In the genomic region with DNA sequence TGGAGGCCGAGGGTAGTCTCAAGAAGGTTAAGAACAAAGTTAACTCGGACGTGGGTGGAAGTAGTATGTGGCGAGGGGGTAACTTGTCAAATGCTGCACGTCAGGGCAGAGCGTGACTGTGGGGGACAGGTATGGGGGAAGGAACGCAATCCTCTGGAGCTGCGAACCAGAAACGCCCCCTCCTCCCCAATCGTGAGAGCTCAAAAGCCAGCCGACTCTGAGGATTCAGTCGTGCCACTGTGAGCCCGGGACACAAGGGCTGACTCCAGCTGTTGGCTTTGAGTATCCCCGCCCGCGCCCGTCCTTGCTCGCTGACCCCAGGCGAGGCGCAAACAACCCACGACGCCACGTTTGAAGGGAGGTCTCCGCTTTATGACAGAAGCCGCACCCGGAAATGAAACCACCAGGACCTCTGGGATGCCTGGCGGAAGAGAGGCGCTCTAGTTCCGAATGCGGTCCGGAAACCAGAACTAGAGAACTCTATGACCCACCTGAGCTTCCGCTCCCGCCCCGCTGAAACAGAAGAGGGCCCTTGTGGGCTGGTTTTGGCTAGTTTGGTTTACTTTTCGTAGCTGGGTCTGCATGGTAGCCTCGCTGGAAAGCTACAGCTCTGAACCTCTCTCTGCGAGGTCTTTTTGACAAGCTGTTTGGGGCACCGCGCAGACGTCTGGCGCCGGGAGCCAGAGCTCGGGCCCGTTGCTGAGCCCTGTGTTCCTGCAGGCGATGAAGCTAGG, we compare ENCODE assay signal across 1 cellular context.
A peak's percentile ranks its signal among the peaks of the same experiment; 100 is the strongest.
TF ChIP-seq lines count a peak whose summit lies in the region.

PEX12 (minus strand) TSS at position 377 of the 734 bp plus-strand sequence. CDS start 550 bp downstream, outside the sequence.

TF ChIP-seq in HepG2, 621 proteins besides CTCF, POLR2A, EP300 and RAD21 (continued from another document and continues in another):
- TF ChIP-seq, protein P1, sequence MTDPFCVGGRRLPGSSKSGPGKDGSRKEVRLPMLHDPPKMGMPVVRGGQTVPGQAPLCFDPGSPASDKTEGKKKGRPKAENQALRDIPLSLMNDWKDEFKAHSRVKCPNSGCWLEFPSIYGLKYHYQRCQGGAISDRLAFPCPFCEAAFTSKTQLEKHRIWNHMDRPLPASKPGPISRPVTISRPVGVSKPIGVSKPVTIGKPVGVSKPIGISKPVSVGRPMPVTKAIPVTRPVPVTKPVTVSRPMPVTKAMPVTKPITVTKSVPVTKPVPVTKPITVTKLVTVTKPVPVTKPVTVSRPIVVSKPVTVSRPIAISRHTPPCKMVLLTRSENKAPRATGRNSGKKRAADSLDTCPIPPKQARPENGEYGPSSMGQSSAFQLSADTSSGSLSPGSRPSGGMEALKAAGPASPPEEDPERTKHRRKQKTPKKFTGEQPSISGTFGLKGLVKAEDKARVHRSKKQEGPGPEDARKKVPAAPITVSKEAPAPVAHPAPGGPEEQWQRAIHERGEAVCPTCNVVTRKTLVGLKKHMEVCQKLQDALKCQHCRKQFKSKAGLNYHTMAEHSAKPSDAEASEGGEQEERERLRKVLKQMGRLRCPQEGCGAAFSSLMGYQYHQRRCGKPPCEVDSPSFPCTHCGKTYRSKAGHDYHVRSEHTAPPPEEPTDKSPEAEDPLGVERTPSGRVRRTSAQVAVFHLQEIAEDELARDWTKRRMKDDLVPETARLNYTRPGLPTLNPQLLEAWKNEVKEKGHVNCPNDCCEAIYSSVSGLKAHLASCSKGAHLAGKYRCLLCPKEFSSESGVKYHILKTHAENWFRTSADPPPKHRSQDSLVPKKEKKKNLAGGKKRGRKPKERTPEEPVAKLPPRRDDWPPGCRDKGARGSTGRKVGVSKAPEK (CRISPR knock-in tag; IDR thresholded peaks at IDR 0.05; ENCODE audit: borderline replicate concordance): no peak
- TF ChIP-seq HMG20B (CRISPR knock-in tag; conservative IDR thresholded peaks at IDR 0.05) (peak; percentile 58; the same call in 1 of the 2 replicates), ATRX (CRISPR knock-in tag; IDR thresholded peaks at IDR 0.05; ENCODE audit: borderline replicate concordance) (no peak), ZNF160 (CRISPR knock-in tag; IDR thresholded peaks at IDR 0.05) (no peak), SNRNP70 (IDR thresholded peaks at IDR 0.05; ENCODE audit: low read depth, low read length) (no peak), TBL1XR1 (IDR thresholded peaks at IDR 0.05; ENCODE audit: borderline replicate concordance, low read length, partially characterized antibody) (peak; percentile 14), RARA (CRISPR knock-in tag; IDR thresholded peaks at IDR 0.05) (peak; percentile 49), ZNF232 (CRISPR knock-in tag; IDR thresholded peaks at IDR 0.05; ENCODE audit: borderline replicate concordance) (0 out of 2 replicates have a peak, but pooled peaks have one; percentile 24), GATA4 (IDR thresholded peaks at IDR 0.05; ENCODE audit: borderline replicate concordance, low read depth) (no peak; the same call in 1 of the 2 replicates), JUND (CRISPR knock-in tag; IDR thresholded peaks at IDR 0.05) (no peak), TOPORS (CRISPR knock-in tag; IDR thresholded peaks at IDR 0.05) (no peak), ZNF724P (CRISPR knock-in tag; IDR thresholded peaks at IDR 0.05; ENCODE audit: borderline replicate concordance) (no peak), DZIP1 (CRISPR knock-in tag; IDR thresholded peaks at IDR 0.05) (no peak; the same call in 1 of the 2 replicates), NR2F6 (IDR thresholded peaks at IDR 0.05) (no peak), NR2F6 (CRISPR knock-in tag; IDR thresholded peaks at IDR 0.05) (peak; percentile 72), GATAD2A (CRISPR knock-in tag; IDR thresholded peaks at IDR 0.05) (peak; percentile 71), ZSCAN12 (CRISPR knock-in tag; IDR thresholded peaks at IDR 0.05) (no peak), TAF15 (IDR thresholded peaks at IDR 0.05; ENCODE audit: low read depth, low read length, poor library complexity, severe bottlenecking) (no peak), RFXANK (CRISPR knock-in tag; IDR thresholded peaks at IDR 0.05) (0 out of 2 replicates have a peak, but pooled peaks have one; percentile 59), HNF4A (CRISPR knock-in tag; IDR thresholded peaks at IDR 0.05) (peak; percentile 49), HHEX (CRISPR knock-in tag; IDR thresholded peaks at IDR 0.05) (no peak; the same call in 1 of the 2 replicates), MBNL3 (CRISPR knock-in tag; conservative IDR thresholded peaks at IDR 0.05) (no peak), ZNF780A (CRISPR knock-in tag; IDR thresholded peaks at IDR 0.05) (no peak; the same call in 1 of the 2 replicates), ZNF124 (CRISPR knock-in tag; IDR thresholded peaks at IDR 0.05) (0 out of 2 replicates have a peak, but pooled peaks have one; percentile 32), ZBTB46 (CRISPR knock-in tag; IDR thresholded peaks at IDR 0.05; ENCODE audit: borderline replicate concordance) (no peak), HMG20A (CRISPR knock-in tag; IDR thresholded peaks at IDR 0.05; ENCODE audit: borderline replicate concordance) (no peak), HOXA5 (CRISPR knock-in tag; IDR thresholded peaks at IDR 0.05) (peak; percentile 84; the same call in 1 of the 2 replicates), TEAD3 (CRISPR knock-in tag; optimal IDR thresholded peaks at IDR 0.05; ENCODE audit: borderline replicate concordance) (peak; percentile 63), ZNF704 (CRISPR knock-in tag; IDR thresholded peaks at IDR 0.05; ENCODE audit: borderline replicate concordance) (no peak), NAIF1 (CRISPR knock-in tag; IDR thresholded peaks at IDR 0.05; ENCODE audit: borderline replicate concordance) (no peak; the same call in 1 of the 2 replicates), ZNF597 (CRISPR knock-in tag; IDR thresholded peaks at IDR 0.05) (no peak), ZSCAN31 (CRISPR knock-in tag; IDR thresholded peaks at IDR 0.05; ENCODE audit: low read depth) (no peak), ARNT2 (CRISPR knock-in tag; IDR thresholded peaks at IDR 0.05; ENCODE audit: low read depth) (no peak), MED13 (CRISPR knock-in tag; IDR thresholded peaks at IDR 0.05) (no peak), ZNF337 (CRISPR knock-in tag; IDR thresholded peaks at IDR 0.05; ENCODE audit: borderline replicate concordance, low read depth) (no peak), GLI4 (CRISPR knock-in tag; IDR thresholded peaks at IDR 0.05; ENCODE audit: borderline replicate concordance) (no peak), JARID2 (CRISPR knock-in tag; IDR thresholded peaks at IDR 0.05; ENCODE audit: insufficient replicate concordance) (no peak), ZBTB8A (CRISPR knock-in tag; IDR thresholded peaks at IDR 0.05; ENCODE audit: borderline replicate concordance, low read depth) (no peak), EHMT2 (IDR thresholded peaks at IDR 0.05; ENCODE audit: borderline replicate concordance, low read depth, low read length) (no peak), ELF1 (CRISPR knock-in tag; IDR thresholded peaks at IDR 0.05) (peak; percentile 99), ZSCAN30 (CRISPR knock-in tag; IDR thresholded peaks at IDR 0.05) (no peak), ZFP37 (CRISPR knock-in tag; IDR thresholded peaks at IDR 0.05; ENCODE audit: borderline replicate concordance) (0 out of 2 replicates have a peak, but pooled peaks have one; percentile 35)
- TF ChIP-seq, protein P2, sequence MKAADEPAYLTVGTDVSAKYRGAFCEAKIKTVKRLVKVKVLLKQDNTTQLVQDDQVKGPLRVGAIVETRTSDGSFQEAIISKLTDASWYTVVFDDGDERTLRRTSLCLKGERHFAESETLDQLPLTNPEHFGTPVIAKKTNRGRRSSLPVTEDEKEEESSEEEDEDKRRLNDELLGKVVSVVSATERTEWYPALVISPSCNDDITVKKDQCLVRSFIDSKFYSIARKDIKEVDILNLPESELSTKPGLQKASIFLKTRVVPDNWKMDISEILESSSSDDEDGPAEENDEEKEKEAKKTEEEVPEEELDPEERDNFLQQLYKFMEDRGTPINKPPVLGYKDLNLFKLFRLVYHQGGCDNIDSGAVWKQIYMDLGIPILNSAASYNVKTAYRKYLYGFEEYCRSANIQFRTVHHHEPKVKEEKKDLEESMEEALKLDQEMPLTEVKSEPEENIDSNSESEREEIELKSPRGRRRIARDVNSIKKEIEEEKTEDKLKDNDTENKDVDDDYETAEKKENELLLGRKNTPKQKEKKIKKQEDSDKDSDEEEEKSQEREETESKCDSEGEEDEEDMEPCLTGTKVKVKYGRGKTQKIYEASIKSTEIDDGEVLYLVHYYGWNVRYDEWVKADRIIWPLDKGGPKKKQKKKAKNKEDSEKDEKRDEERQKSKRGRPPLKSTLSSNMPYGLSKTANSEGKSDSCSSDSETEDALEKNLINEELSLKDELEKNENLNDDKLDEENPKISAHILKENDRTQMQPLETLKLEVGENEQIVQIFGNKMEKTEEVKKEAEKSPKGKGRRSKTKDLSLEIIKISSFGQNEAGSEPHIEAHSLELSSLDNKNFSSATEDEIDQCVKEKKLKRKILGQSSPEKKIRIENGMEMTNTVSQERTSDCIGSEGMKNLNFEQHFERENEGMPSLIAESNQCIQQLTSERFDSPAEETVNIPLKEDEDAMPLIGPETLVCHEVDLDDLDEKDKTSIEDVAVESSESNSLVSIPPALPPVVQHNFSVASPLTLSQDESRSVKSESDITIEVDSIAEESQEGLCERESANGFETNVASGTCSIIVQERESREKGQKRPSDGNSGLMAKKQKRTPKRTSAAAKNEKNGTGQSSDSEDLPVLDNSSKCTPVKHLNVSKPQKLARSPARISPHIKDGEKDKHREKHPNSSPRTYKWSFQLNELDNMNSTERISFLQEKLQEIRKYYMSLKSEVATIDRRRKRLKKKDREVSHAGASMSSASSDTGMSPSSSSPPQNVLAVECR (CRISPR knock-in tag; IDR thresholded peaks at IDR 0.05; ENCODE audit: borderline replicate concordance): peak; percentile 98
- TF ChIP-seq, protein P3, sequence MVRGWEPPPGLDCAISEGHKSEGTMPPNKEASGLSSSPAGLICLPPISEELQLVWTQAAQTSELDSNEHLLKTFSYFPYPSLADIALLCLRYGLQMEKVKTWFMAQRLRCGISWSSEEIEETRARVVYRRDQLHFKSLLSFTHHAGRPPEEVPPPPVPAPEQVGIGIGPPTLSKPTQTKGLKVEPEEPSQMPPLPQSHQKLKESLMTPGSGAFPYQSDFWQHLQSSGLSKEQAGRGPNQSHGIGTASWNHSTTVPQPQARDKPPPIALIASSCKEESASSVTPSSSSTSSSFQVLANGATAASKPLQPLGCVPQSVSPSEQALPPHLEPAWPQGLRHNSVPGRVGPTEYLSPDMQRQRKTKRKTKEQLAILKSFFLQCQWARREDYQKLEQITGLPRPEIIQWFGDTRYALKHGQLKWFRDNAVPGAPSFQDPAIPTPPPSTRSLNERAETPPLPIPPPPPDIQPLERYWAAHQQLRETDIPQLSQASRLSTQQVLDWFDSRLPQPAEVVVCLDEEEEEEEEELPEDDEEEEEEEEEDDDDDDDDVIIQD (CRISPR knock-in tag; IDR thresholded peaks at IDR 0.05; ENCODE audit: low read depth): peak; percentile 64
- TF ChIP-seq, protein P4, sequence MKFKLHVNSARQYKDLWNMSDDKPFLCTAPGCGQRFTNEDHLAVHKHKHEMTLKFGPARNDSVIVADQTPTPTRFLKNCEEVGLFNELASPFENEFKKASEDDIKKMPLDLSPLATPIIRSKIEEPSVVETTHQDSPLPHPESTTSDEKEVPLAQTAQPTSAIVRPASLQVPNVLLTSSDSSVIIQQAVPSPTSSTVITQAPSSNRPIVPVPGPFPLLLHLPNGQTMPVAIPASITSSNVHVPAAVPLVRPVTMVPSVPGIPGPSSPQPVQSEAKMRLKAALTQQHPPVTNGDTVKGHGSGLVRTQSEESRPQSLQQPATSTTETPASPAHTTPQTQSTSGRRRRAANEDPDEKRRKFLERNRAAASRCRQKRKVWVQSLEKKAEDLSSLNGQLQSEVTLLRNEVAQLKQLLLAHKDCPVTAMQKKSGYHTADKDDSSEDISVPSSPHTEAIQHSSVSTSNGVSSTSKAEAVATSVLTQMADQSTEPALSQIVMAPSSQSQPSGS (CRISPR knock-in tag; IDR thresholded peaks at IDR 0.05): 0 out of 2 replicates have a peak, but pooled peaks have one; percentile 69
